In genomic region chr17:42272162-42272561, GRCh38 we compare ENCODE assay signal across 20 cellular contexts. TPM values are rescaled to one million over a fixed set of nuclear protein-coding genes. Genes with fewer than 3 reads are reported as not detected.
DNase-seq lines count a peak whose midpoint lies in the region; ATAC-seq and TF ChIP-seq lines count a peak whose summit lies in the region.
"Had no signal": no experiment of that assay in that cellular context is flagged by ENCODE, and none has a peak within 500 bp of the region (broad histone marks: within the 10 kb centered on the region; RNA-seq: fewer than 3 reads in every experiment).

No MANE protein-coding gene starts in this region.

- H3K27me3 ChIP-seq in OCI-LY3 (ENCODE audit: low read depth, low read length) (no peaks in the 10 kb centered on the region), adrenal gland (no peaks in the 10 kb centered on the region), gastrocnemius medialis (no peaks in the 10 kb centered on the region)
- H3K27me3 ChIP-seq: breast epithelium had no signal

- TF ChIP-seq POLR2A in adrenal gland (IDR thresholded peaks at IDR 0.05): no peak
- TF ChIP-seq POLR2A in gastrocnemius medialis (IDR thresholded peaks at IDR 0.05): no peak

- no peak for DNase-seq in activated CD4-positive, alpha-beta T cell treated with anti-CD3 and anti-CD28 coated beads, Interleukin-2, amount 10 ng/mL, durations not matched to agents 24 days and 14 days
- DNase-seq in activated CD4-positive, alpha-beta T cell treated with anti-CD3 and anti-CD28 coated beads, Interleukin-2, amount 50 U/mL, for 1 hour: no peak
- DNase-seq in adrenal gland: no peak
- DNase-seq in gastrocnemius medialis: no peak
- DNase-seq: activated effector memory CD4-positive, alpha-beta T cell treated with anti-CD3 and anti-CD28 coated beads, Interleukin-2, amount 50 U/mL, for 16 hours; COR-L47; kidney; mesenchymal stem cell; NCI-H1048; NK-92 treated with Interleukin-12 subunit alpha and Interleukin-12 subunit beta, amount 100 ng/mL, for 24 hours; occipital lobe; SHP77; stimulated activated CD4-positive, alpha-beta T cell treated with anti-CD3 and anti-CD28 coated beads, Interleukin-4, amount 100 ng/mL, for 4 hours had no signal

- no peaks in the 10 kb centered on the region for H3K9me3 Mint-ChIP-seq in activated CD4-positive, alpha-beta T cell treated with anti-CD3 and anti-CD28 coated beads, Interleukin-2, amount 10 ng/mL, durations not matched to agents 24 days and 14 days
- H3K9me3 Mint-ChIP-seq: type B pancreatic cell had no signal

- peaks cover 27% of the 10 kb centered on the region for H4K20me1 ChIP-seq in OCI-LY3 (ENCODE audit: insufficient read depth, low read length)

- peak overlapping the region; percentile 89 for H3K9ac ChIP-seq in OCI-LY3 (ENCODE audit: low read length)

- H3K27me3 Mint-ChIP-seq in activated CD4-positive, alpha-beta T cell treated with anti-CD3 and anti-CD28 coated beads, Interleukin-2, amount 10 ng/mL, durations not matched to agents 24 days and 14 days: no peaks in the 10 kb centered on the region
- H3K27me3 Mint-ChIP-seq: type B pancreatic cell had no signal

- H3K4me1 ChIP-seq in OCI-LY3 (ENCODE audit: low read length) (peaks cover 60% of the 10 kb centered on the region), adrenal gland (replicated peaks in 1 of 2) (peaks cover 25 to 64% of the 10 kb centered on the region in 2 donors), gastrocnemius medialis (peaks cover 47 to 64% of the 10 kb centered on the region in 2 donors)

- H2AFZ ChIP-seq in OCI-LY3 (ENCODE audit: low read depth, low read length): no peak overlapping the region

- peaks cover 24% of the 10 kb centered on the region for H3K36me3 ChIP-seq in OCI-LY3 (replicated peaks; ENCODE audit: low read depth, low read length)
- no peaks in the 10 kb centered on the region for H3K36me3 ChIP-seq in adrenal gland (replicated peaks in 1 of 2)
- H3K36me3 ChIP-seq in gastrocnemius medialis: no peaks in the 10 kb centered on the region
- H3K36me3 ChIP-seq: breast epithelium had no signal

- H3K4me1 Mint-ChIP-seq in activated CD4-positive, alpha-beta T cell treated with anti-CD3 and anti-CD28 coated beads, Interleukin-2, amount 10 ng/mL, durations not matched to agents 24 days and 14 days: peaks cover 68% of the 10 kb centered on the region

- ATAC-seq in gastrocnemius medialis (no peak), GM18519 (IDR thresholded peaks at IDR 0.05; ENCODE audit: low FRiP score, unreplicated experiment) (no peak), HG03565 (IDR thresholded peaks at IDR 0.05; ENCODE audit: unreplicated experiment) (no peak), GM19328 (IDR thresholded peaks at IDR 0.05; ENCODE audit: unreplicated experiment) (no peak)
- ATAC-seq: A549 had no signal

- in situ Hi-C loops in gastrocnemius medialis (cut with MboI; ENCODE audit: low sequenced_read_pairs in 4 of 4): no loop called here

- intact Hi-C loops in activated CD4-positive, alpha-beta T cell treated with anti-CD3 and anti-CD28 coated beads, Interleukin-2, amount 10 ng/mL, durations not matched to agents 24 days and 14 days (cut with micrococcal nuclease): loop anchor here (2.0 kb wide), 1 partner anchor 117 kb away; the partner anchor contains the start of gene STAT3
- intact Hi-C loops in adrenal gland (cut with DNase I): no loop called here
- intact Hi-C loops in gastrocnemius medialis (cut with DNase I; ENCODE audit: low total_unique reads): loop anchor here (5.0 kb wide), 1 partner anchor 35 kb away; no protein-coding TSS in a partner anchor

- H3K27ac ChIP-seq in OCI-LY3 (ENCODE audit: low read length) (peak overlapping the region; percentile 95), adrenal gland (peak overlapping the region in 4 of 5 donors; percentile 15 to 65 (median 52)), gastrocnemius medialis (peak overlapping the region; percentile 27 to 58 (median 40))
- H3K27ac ChIP-seq: A549 had no signal

- H3K4me2 ChIP-seq in OCI-LY3 (ENCODE audit: low read length): peak overlapping the region; percentile 84
- H3K4me2 ChIP-seq: A549 had no signal

- H3K9me3 ChIP-seq in OCI-LY3 (ENCODE audit: insufficient read depth, low read length) (no peaks in the 10 kb centered on the region), adrenal gland (replicated peaks in 1 of 3) (no peaks in the 10 kb centered on the region), gastrocnemius medialis (no peaks in the 10 kb centered on the region)
- H3K9me3 ChIP-seq: A549, breast epithelium had no signal

- peaks cover 96% of the 10 kb centered on the region for H3K79me2 ChIP-seq in OCI-LY3 (ENCODE audit: low read length)

- peaks cover 44% of the 10 kb centered on the region for H3K36me3 Mint-ChIP-seq in activated CD4-positive, alpha-beta T cell treated with anti-CD3 and anti-CD28 coated beads, Interleukin-2, amount 10 ng/mL, durations not matched to agents 24 days and 14 days (ENCODE audit: low read depth)
- H3K36me3 Mint-ChIP-seq: type B pancreatic cell had no signal

- no peak for TF ChIP-seq CTCF in OCI-LY3 (IDR thresholded peaks at IDR 0.05; ENCODE audit: low read depth, low read length)
- TF ChIP-seq CTCF in adrenal gland (IDR thresholded peaks at IDR 0.05): no peak
- TF ChIP-seq CTCF in gastrocnemius medialis (IDR thresholded peaks at IDR 0.05 in 4 of 5, conservative IDR thresholded peaks at IDR 0.05 in 1 of 5): no peak

- H3K4me3 Mint-ChIP-seq in activated CD4-positive, alpha-beta T cell treated with anti-CD3 and anti-CD28 coated beads, Interleukin-2, amount 10 ng/mL, durations not matched to agents 24 days and 14 days: peak overlapping the region; percentile 98
- H3K4me3 Mint-ChIP-seq: type B pancreatic cell had no signal

- peak overlapping the region; percentile 90 for H3K27ac Mint-ChIP-seq in activated CD4-positive, alpha-beta T cell treated with anti-CD3 and anti-CD28 coated beads, Interleukin-2, amount 10 ng/mL, durations not matched to agents 24 days and 14 days
- H3K27ac Mint-ChIP-seq: type B pancreatic cell had no signal

- WGBS in adrenal gland, 4 donors: 80 to 84% (median 83%) methylated on average over 4 of the region's 4 CpGs

- peak overlapping the region; percentile 87 for H3K4me3 ChIP-seq in OCI-LY3 (ENCODE audit: low read length)
- no peak overlapping the region for H3K4me3 ChIP-seq in adrenal gland
- H3K4me3 ChIP-seq in gastrocnemius medialis: no peak overlapping the region
- H3K4me3 ChIP-seq: A549, breast epithelium had no signal

RNA-seq across cellular contexts. Expression of gene STAT5B, which starts 4.0 kb away (rescaled TPM):
- total RNA-seq in activated CD4-positive, alpha-beta T cell treated with anti-CD3 and anti-CD28 coated beads, Interleukin-2, amount 10 ng/mL, durations not matched to agents 24 days and 14 days: 184 and 189 TPM in 2 replicates
- total RNA-seq in adrenal gland (100 to 1,000 TPM in 6 of 8 donors, 10 to 100 TPM in 2; 79.0 to 128 (median 114) TPM), gastrocnemius medialis (100 to 1,000 TPM in 1 of 4 donors, 10 to 100 TPM in 3; 77.3 to 150 (median 80.7) TPM)
- 10 to 100 TPM; 44.7 to 70.6 (median 58.1) TPM for polyA plus RNA-seq in adrenal gland

RNA-seq across cellular contexts. Expression of gene STAT5A, which starts 16.1 kb away (rescaled TPM):
- total RNA-seq in activated CD4-positive, alpha-beta T cell treated with anti-CD3 and anti-CD28 coated beads, Interleukin-2, amount 10 ng/mL, durations not matched to agents 24 days and 14 days: 346 and 348 TPM in 2 replicates
- total RNA-seq in adrenal gland (100 to 1,000 TPM in 4 of 8 donors, 10 to 100 TPM in 4; 39.9 to 169 (median 102) TPM), gastrocnemius medialis (10 to 100 TPM; 36.0 to 87.0 (median 60.7) TPM)
- 10 to 100 TPM; 22.6 to 51.4 (median 39.2) TPM for polyA plus RNA-seq in adrenal gland

Comparison
In these comparisons a context has a peak if more than half of its experiments do, and no peak if none do; other contexts are left out.
1. H3K27ac ChIP-seq: peak in every context shown above with its lines; median percentile 95 in OCI-LY3; 52 in adrenal gland; 40 in gastrocnemius medialis.
2. intact Hi-C loops: an anchor here in activated CD4-positive, alpha-beta T cell treated with anti-CD3 and anti-CD28 coated beads, Interleukin-2, amount 10 ng/mL, durations not matched to agents 24 days and 14 days (2.0 kb wide) and gastrocnemius medialis (5.0 kb wide); none called in adrenal gland.